ENCODE assay signal across 12 cellular contexts in the genomic region with DNA sequence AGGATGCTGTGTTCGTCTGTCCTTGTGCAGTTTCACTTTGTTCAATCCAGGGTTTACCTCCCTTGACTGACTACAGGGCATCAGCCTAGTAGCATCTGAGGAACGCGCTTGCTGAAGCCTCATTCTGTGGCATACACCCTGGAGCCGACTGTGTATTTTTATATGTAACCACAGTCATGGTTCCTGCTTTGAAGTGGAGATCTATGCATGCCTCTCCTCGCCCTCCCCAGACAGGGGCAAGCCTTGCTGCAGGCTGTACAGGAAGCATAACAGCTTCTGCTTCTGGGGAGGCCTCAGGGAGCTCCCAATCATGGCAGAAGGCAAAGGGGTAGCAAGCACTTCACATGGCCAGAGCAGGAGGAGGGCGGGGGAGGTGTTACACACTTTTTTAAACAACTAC.
"Had no signal": no experiment of that assay in that cellular context is flagged by ENCODE, and none has a peak within 500 bp of the region (broad histone marks: within the 10 kb centered on the region; RNA-seq: fewer than 3 reads in every experiment).

No MANE protein-coding gene starts in this region.

- H3K4me1 ChIP-seq: foreskin keratinocyte, right atrium auricular region, suprapubic skin, upper lobe of left lung had no signal

- H3K36me3 ChIP-seq: ascending aorta, right atrium auricular region, suprapubic skin, upper lobe of left lung had no signal

- H3K4me1 Mint-ChIP-seq: naive B cell; stimulated activated naive B cell treated with anti-CD40 and anti-IgM and Interleukin-4, amounts not matched to agents 10 μg/mL and 1 μg/mL and 100 μg/mL, for 72 hours had no signal

- H3K4me3 ChIP-seq: ascending aorta, right atrium auricular region, SK-N-MC, skin epidermis, suprapubic skin, upper lobe of left lung had no signal

- FAIRE-seq: colon had no signal

- H3K9me3 ChIP-seq: ascending aorta, right atrium auricular region, suprapubic skin, upper lobe of left lung had no signal

- H3K27ac Mint-ChIP-seq: naive B cell; stimulated activated naive B cell treated with anti-CD40 and anti-IgM and Interleukin-4, amounts not matched to agents 10 μg/mL and 1 μg/mL and 100 μg/mL, for 72 hours had no signal

- DNase-seq: foreskin keratinocyte; naive B cell; posterior cingulate gyrus; stimulated activated naive B cell treated with anti-CD40 and anti-IgM and Interleukin-4, amounts not matched to agents 10 μg/mL and 1 μg/mL and 100 μg/mL, for 72 hours; upper lobe of left lung had no signal

- H3K27ac ChIP-seq: ascending aorta, foreskin keratinocyte, right atrium auricular region, SK-N-MC, skin epidermis, suprapubic skin, upper lobe of left lung had no signal

- H3K4me3 Mint-ChIP-seq: naive B cell had no signal

- H3K27me3 ChIP-seq: ascending aorta, foreskin keratinocyte, right atrium auricular region, suprapubic skin, upper lobe of left lung had no signal

- ATAC-seq: activated CD4-positive, CD25-positive, alpha-beta regulatory T cell treated with anti-CD3 and anti-CD28 coated beads, Interleukin-2, amount 50 U/mL, for 24 hours; foreskin keratinocyte; stimulated activated naive B cell treated with anti-CD40 and anti-IgM and Interleukin-4, amounts not matched to agents 10 μg/mL and 1 μg/mL and 100 μg/mL, for 72 hours had no signal

- H3K36me3 Mint-ChIP-seq: naive B cell; stimulated activated naive B cell treated with anti-CD40 and anti-IgM and Interleukin-4, amounts not matched to agents 10 μg/mL and 1 μg/mL and 100 μg/mL, for 72 hours had no signal

- H3K27me3 Mint-ChIP-seq: stimulated activated naive B cell treated with anti-CD40 and anti-IgM and Interleukin-4, amounts not matched to agents 10 μg/mL and 1 μg/mL and 100 μg/mL, for 72 hours had no signal
